12 cellular contexts compared by ENCODE assay signal in the genomic region with DNA sequence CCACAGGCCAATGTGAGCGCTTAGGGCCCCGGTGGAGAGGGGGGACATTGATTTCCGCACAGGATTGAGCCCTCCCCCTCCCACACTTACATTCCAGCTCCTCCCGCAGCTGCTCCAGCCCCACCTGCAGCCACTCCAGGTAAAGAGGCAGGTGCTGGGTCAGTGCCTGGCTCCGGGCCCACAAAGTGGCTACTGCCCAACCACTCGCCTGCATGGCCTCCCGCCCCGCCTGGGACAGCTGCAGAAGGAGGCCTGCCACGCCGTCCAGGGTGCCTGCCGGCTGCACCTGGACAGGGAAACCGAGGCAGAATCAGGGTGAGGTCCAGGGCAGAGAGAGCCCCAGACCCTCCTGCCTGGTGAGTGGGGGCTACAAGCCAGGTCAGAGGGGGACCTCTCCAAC. TPM values are rescaled to one million over a fixed set of nuclear protein-coding genes. Genes with fewer than 3 reads are reported as not detected.
DNase-seq lines count a peak whose midpoint lies in the region; ATAC-seq and TF ChIP-seq lines count a peak whose summit lies in the region.
"Had no signal": no experiment of that assay in that cellular context is flagged by ENCODE, and none has a peak within 500 bp of the region (broad histone marks: within the 10 kb centered on the region; RNA-seq: fewer than 3 reads in every experiment).

No MANE protein-coding gene starts in this region.

- no peaks in the 10 kb centered on the region for H3K79me2 ChIP-seq in GM23248 (ENCODE audit: insufficient read depth)

- no peaks in the 10 kb centered on the region for H3K4me1 ChIP-seq in upper lobe of right lung
- H3K4me1 ChIP-seq in GM23248 (ENCODE audit: insufficient read depth): no peaks in the 10 kb centered on the region

- no peaks in the 10 kb centered on the region for H3K27me3 ChIP-seq in upper lobe of right lung
- H3K27me3 ChIP-seq in GM23248 (replicated peaks; ENCODE audit: insufficient read depth): no peaks in the 10 kb centered on the region
- H3K27me3 ChIP-seq: MG63 had no signal

- H3K4me1 Mint-ChIP-seq in activated CD8-positive, alpha-beta T cell treated with anti-CD3 and anti-CD28 coated beads for 36 hours (ENCODE audit: low read depth): no peaks in the 10 kb centered on the region
- H3K4me1 Mint-ChIP-seq: activated naive CD4-positive, alpha-beta T cell treated with anti-CD3 and anti-CD28 coated beads, Interleukin-2, amount 50 U/mL, for 24 hours had no signal

- H3K27me3 Mint-ChIP-seq in activated CD8-positive, alpha-beta T cell treated with anti-CD3 and anti-CD28 coated beads for 36 hours: no peaks in the 10 kb centered on the region
- H3K27me3 Mint-ChIP-seq: activated naive CD4-positive, alpha-beta T cell treated with anti-CD3 and anti-CD28 coated beads, Interleukin-2, amount 50 U/mL, for 24 hours had no signal

- ATAC-seq in left ventricle myocardium superior: no peak
- no peak for ATAC-seq in Right ventricle myocardium superior (ENCODE audit: poor library complexity)
- ATAC-seq in upper lobe of right lung: peak; percentile 75
- no peak for ATAC-seq in activated CD8-positive, alpha-beta T cell treated with anti-CD3 and anti-CD28 coated beads for 36 hours
- ATAC-seq: activated CD8-positive, alpha-beta T cell treated with anti-CD3 and anti-CD28 coated beads, Interleukin-2, amount 10 ng/mL, durations not matched to agents 7 days and 5 days had no signal

- POLR2A ChIA-PET in activated CD8-positive, alpha-beta T cell treated with anti-CD3 and anti-CD28 coated beads for 36 hours (lab: Charles Lee): interaction anchor here (1.0 kb wide), 1 partner anchor 8 kb away, joined by 3 read pairs; no protein-coding TSS in a partner anchor

- H3K36me3 ChIP-seq in upper lobe of right lung: no peaks in the 10 kb centered on the region
- H3K36me3 ChIP-seq in GM23248 (ENCODE audit: low read depth): no peaks in the 10 kb centered on the region
- H3K36me3 ChIP-seq: MG63 had no signal

- H3K9me2 ChIP-seq in GM23248 (ENCODE audit: insufficient read depth): no peaks in the 10 kb centered on the region

- in situ Hi-C loops in GM23248 (cut with MboI): loop anchor here (10.0 kb wide), 1 partner anchor 333 kb away; no protein-coding TSS in a partner anchor

- no peaks in the 10 kb centered on the region for H4K20me1 ChIP-seq in GM23248 (ENCODE audit: insufficient read depth)

- no peaks in the 10 kb centered on the region for H3K9me3 Mint-ChIP-seq in activated CD8-positive, alpha-beta T cell treated with anti-CD3 and anti-CD28 coated beads for 36 hours
- H3K9me3 Mint-ChIP-seq: activated naive CD4-positive, alpha-beta T cell treated with anti-CD3 and anti-CD28 coated beads, Interleukin-2, amount 50 U/mL, for 24 hours had no signal

- H3K9me3 ChIP-seq in upper lobe of right lung (no peaks in the 10 kb centered on the region), GM23248 (ENCODE audit: low read depth) (no peaks in the 10 kb centered on the region)
- H3K9me3 ChIP-seq: MG63 had no signal

- H3K36me3 Mint-ChIP-seq in activated CD8-positive, alpha-beta T cell treated with anti-CD3 and anti-CD28 coated beads for 36 hours (ENCODE audit: low read depth): no peaks in the 10 kb centered on the region
- H3K36me3 Mint-ChIP-seq: activated naive CD4-positive, alpha-beta T cell treated with anti-CD3 and anti-CD28 coated beads, Interleukin-2, amount 50 U/mL, for 24 hours had no signal

- no peak overlapping the region for H3K27ac Mint-ChIP-seq in activated CD8-positive, alpha-beta T cell treated with anti-CD3 and anti-CD28 coated beads for 36 hours
- H3K27ac Mint-ChIP-seq: activated CD8-positive, alpha-beta T cell treated with anti-CD3 and anti-CD28 coated beads, Interleukin-2, amount 10 ng/mL, durations not matched to agents 7 days and 5 days; activated naive CD4-positive, alpha-beta T cell treated with anti-CD3 and anti-CD28 coated beads, Interleukin-2, amount 50 U/mL, for 24 hours had no signal

- H3K9ac ChIP-seq in GM23248: no peak overlapping the region

- H3F3A ChIP-seq in GM23248 (ENCODE audit: insufficient read depth): no peaks in the 10 kb centered on the region

- H2AFZ ChIP-seq in GM23248: no peak overlapping the region

- peak; percentile 22 for DNase-seq in left ventricle myocardium superior
- no peak for DNase-seq in Right ventricle myocardium superior
- peak; percentile 77 for DNase-seq in NCI-H345 treated with DMSO at 0.1 percent for 48 hours (lab: John Stamatoyannopoulos, UW; ENCODE audit: unreplicated experiment)
- peak; percentile 77 for DNase-seq in iPS-NIHi11 (ENCODE audit: low spot score)
- peak; percentile 92 for DNase-seq in upper lobe of right lung
- DNase-seq in GM23248: no peak
- DNase-seq in activated CD8-positive, alpha-beta T cell treated with anti-CD3 and anti-CD28 coated beads for 36 hours: no peak
- no peak for DNase-seq in medulla oblongata (ENCODE audit: extremely low spot score)
- DNase-seq: activated CD8-positive, alpha-beta T cell treated with anti-CD3 and anti-CD28 coated beads, Interleukin-2, amount 10 ng/mL, durations not matched to agents 7 days and 5 days; cerebellar nuclear complex; MG63 had no signal

- H3K27ac ChIP-seq in upper lobe of right lung (peak overlapping the region; percentile 17), GM23248 (no peak overlapping the region)

- TF ChIP-seq CTCF in upper lobe of right lung (IDR thresholded peaks at IDR 0.05): no peak
- TF ChIP-seq CTCF in activated CD8-positive, alpha-beta T cell treated with anti-CD3 and anti-CD28 coated beads for 36 hours (IDR thresholded peaks at IDR 0.05): no peak

- intact Hi-C loops in left ventricle myocardium superior (cut with micrococcal nuclease) (no loop called here), Right ventricle myocardium superior (cut with DNase I) (loop anchor here (10.0 kb wide), 3 partner anchors 253 to 673 kb away; no protein-coding TSS in a partner anchor), upper lobe of right lung (cut with DNase I) (loop anchor here (10.0 kb wide), 2 partner anchors 263 to 313 kb away; no protein-coding TSS in a partner anchor)
- intact Hi-C loops in activated CD8-positive, alpha-beta T cell treated with anti-CD3 and anti-CD28 coated beads for 36 hours (cut with micrococcal nuclease): loop anchor here (10.0 kb wide), 1 partner anchor 323 kb away; no protein-coding TSS in a partner anchor

- CTCF ChIA-PET in activated CD8-positive, alpha-beta T cell treated with anti-CD3 and anti-CD28 coated beads for 36 hours (lab: Charles Lee): interaction anchor here (0.7 to 2.3 kb wide), 3 partner anchors 19 to 437 kb away, joined by 3 to 6 read pairs (median 3); no protein-coding TSS in a partner anchor

- no peak overlapping the region for H3K4me3 ChIP-seq in upper lobe of right lung
- no peak overlapping the region for H3K4me3 ChIP-seq in GM23248
- H3K4me3 ChIP-seq: MG63 had no signal

- H3K4me3 Mint-ChIP-seq in activated CD8-positive, alpha-beta T cell treated with anti-CD3 and anti-CD28 coated beads for 36 hours: no peak overlapping the region
- H3K4me3 Mint-ChIP-seq: activated CD8-positive, alpha-beta T cell treated with anti-CD3 and anti-CD28 coated beads, Interleukin-2, amount 10 ng/mL, durations not matched to agents 7 days and 5 days; activated naive CD4-positive, alpha-beta T cell treated with anti-CD3 and anti-CD28 coated beads, Interleukin-2, amount 50 U/mL, for 24 hours had no signal

- H3K4me2 ChIP-seq in GM23248 (ENCODE audit: unreplicated experiment): no peak overlapping the region

- 80 to 85% methylated on average over 12 of the region's 12 CpGs for WGBS in GM23248 (ENCODE audit: low coverage in 1 of 2, low lambda C conversion rate in 2 of 2, missing lambda C conversion rate in 2 of 2), 2 experiments

RNA-seq across cellular contexts. Expression of a gene that starts 46.3 kb away (rescaled TPM):
- 0.45 TPM for total RNA-seq in left ventricle myocardium superior
- total RNA-seq in Right ventricle myocardium superior: 0.48 TPM
- total RNA-seq in upper lobe of right lung: 1.2 TPM
- 8.5 and 20.6 TPM in 2 replicates for total RNA-seq in GM23248 (2014; rRNA removed; shearing (Covaris generic))
- 11.9 and 12.8 TPM in 2 replicates for polyA plus RNA-seq in GM23248 (2016; fragmentation: Nextera tagmentation; extraction: Ambion mirVana)
- total RNA-seq in activated CD8-positive, alpha-beta T cell treated with anti-CD3 and anti-CD28 coated beads for 36 hours: 10 to 100 TPM; 53.1 to 57.7 TPM

Comparison
In these comparisons a context has a peak if more than half of its experiments do, and no peak if none do; other contexts are left out.
1. DNase-seq: peak in left ventricle myocardium superior (single experiment), NCI-H345 treated with DMSO at 0.1 percent for 48 hours (single experiment), iPS-NIHi11 (single experiment) and upper lobe of right lung (single experiment); none in Right ventricle myocardium superior (single experiment), GM23248 (single experiment), activated CD8-positive, alpha-beta T cell treated with anti-CD3 and anti-CD28 coated beads for 36 hours (single experiment) and medulla oblongata (single experiment).